ENCODE assay signal across 8 cellular contexts in the genomic region with DNA sequence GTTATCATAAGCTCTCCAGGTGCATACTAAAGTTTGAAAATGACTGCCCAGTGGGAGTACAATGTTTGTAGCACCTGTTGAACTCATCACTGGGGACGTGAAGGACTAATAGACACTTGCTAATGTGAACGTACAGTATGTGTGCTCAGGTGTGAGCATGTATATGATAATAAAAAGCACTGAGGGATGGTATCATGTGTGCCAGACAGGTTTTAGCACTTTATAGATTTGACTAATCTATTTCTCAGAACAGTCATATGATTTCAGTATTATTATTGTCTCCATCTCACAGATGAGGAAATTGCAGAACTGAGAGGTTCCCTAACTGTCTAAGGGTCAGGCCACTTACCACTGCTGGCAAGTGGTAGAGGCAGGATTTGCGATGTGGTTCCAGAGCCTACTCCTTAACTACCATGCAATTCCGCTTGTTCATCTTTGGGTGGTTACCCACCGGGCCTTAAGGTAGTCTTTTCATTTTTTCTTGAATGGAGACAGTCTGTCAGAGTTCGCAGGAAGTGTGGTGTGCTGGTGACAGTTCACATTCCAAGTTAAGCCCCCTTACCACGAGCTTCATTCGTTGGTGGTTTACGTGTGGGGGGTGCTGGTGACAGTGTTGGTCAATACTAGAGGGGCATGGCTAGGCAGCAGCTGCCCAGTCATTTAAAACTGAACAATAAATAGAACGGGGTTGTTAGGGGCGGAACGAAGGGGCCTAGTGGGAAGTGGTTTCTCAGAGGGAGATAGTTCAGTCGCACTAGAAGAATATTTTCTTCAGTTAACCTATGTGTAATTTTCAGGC. TPM values are rescaled to one million over a fixed set of nuclear protein-coding genes. Genes with fewer than 3 reads are reported as not detected.
DNase-seq lines count a peak whose midpoint lies in the region; ATAC-seq, FAIRE-seq and TF ChIP-seq lines count a peak whose summit lies in the region.

No MANE protein-coding gene starts in this region.

- H3K4me1 Mint-ChIP-seq in activated CD8-positive, alpha-beta memory T cell treated with anti-CD3 and anti-CD28 coated beads, Interleukin-2, amount 10 ng/mL, durations not matched to agents 7 days and 5 days: peaks cover 62% of the 10 kb centered on the region
- H3K4me1 Mint-ChIP-seq in stimulated activated naive CD8-positive, alpha-beta T cell treated with anti-CD3 and anti-CD28 coated beads, Interleukin-15, Interleukin-2, amounts not matched to agents 100 ng/mL and 50 ng/mL, for 24 hours (ENCODE audit: low read depth): peaks cover 92% of the 10 kb centered on the region
- H3K4me1 Mint-ChIP-seq in WTC11: peaks cover 90% of the 10 kb centered on the region

- H3K4me3 Mint-ChIP-seq in activated CD8-positive, alpha-beta memory T cell treated with anti-CD3 and anti-CD28 coated beads, Interleukin-2, amount 10 ng/mL, durations not matched to agents 7 days and 5 days: no peak overlapping the region
- peak overlapping the region; percentile 49 for H3K4me3 Mint-ChIP-seq in stimulated activated naive CD8-positive, alpha-beta T cell treated with anti-CD3 and anti-CD28 coated beads, Interleukin-15, Interleukin-2, amounts not matched to agents 100 ng/mL and 50 ng/mL, for 24 hours
- H3K4me3 Mint-ChIP-seq in WTC11: no peak overlapping the region

- no peak for TF ChIP-seq CTCF in WTC11 (IDR thresholded peaks at IDR 0.05)

- DNase-seq in AML-193 (lab: John Stamatoyannopoulos, UW): peak; percentile 26 to 47
- DNase-seq in GM19239 (ENCODE audit: insufficient read length, low spot score): no peak
- peak; percentile 46 for DNase-seq in activated CD8-positive, alpha-beta memory T cell treated with anti-CD3 and anti-CD28 coated beads, Interleukin-2, amount 10 ng/mL, durations not matched to agents 7 days and 5 days
- no peak for DNase-seq in HuH-7.5 (ENCODE audit: low spot score)
- no peak for DNase-seq in WTC11 (ENCODE audit: low spot score)
- DNase-seq in NCI-H226: no peak

- no peaks in the 10 kb centered on the region for H3K27me3 Mint-ChIP-seq in activated CD8-positive, alpha-beta memory T cell treated with anti-CD3 and anti-CD28 coated beads, Interleukin-2, amount 10 ng/mL, durations not matched to agents 7 days and 5 days
- H3K27me3 Mint-ChIP-seq in stimulated activated naive CD8-positive, alpha-beta T cell treated with anti-CD3 and anti-CD28 coated beads, Interleukin-15, Interleukin-2, amounts not matched to agents 100 ng/mL and 50 ng/mL, for 24 hours: no peaks in the 10 kb centered on the region
- H3K27me3 Mint-ChIP-seq in WTC11 (ENCODE audit: low read depth): no peaks in the 10 kb centered on the region

- H3K36me3 Mint-ChIP-seq in activated CD8-positive, alpha-beta memory T cell treated with anti-CD3 and anti-CD28 coated beads, Interleukin-2, amount 10 ng/mL, durations not matched to agents 7 days and 5 days: peaks cover 6% of the 10 kb centered on the region
- peaks cover 27% of the 10 kb centered on the region for H3K36me3 Mint-ChIP-seq in stimulated activated naive CD8-positive, alpha-beta T cell treated with anti-CD3 and anti-CD28 coated beads, Interleukin-15, Interleukin-2, amounts not matched to agents 100 ng/mL and 50 ng/mL, for 24 hours (ENCODE audit: low read depth)
- no peaks in the 10 kb centered on the region for H3K36me3 Mint-ChIP-seq in WTC11

- ATAC-seq in HG03159 (IDR thresholded peaks at IDR 0.05; ENCODE audit: unreplicated experiment): peak; percentile 74
- peak; percentile 53 for ATAC-seq in activated CD8-positive, alpha-beta memory T cell treated with anti-CD3 and anti-CD28 coated beads, Interleukin-2, amount 10 ng/mL, durations not matched to agents 7 days and 5 days
- no peak for ATAC-seq in WTC11

- CTCF ChIA-PET in activated CD8-positive, alpha-beta memory T cell treated with anti-CD3 and anti-CD28 coated beads, Interleukin-2, amount 10 ng/mL, durations not matched to agents 7 days and 5 days (lab: Charles Lee): interaction anchor here (0.8 to 1.2 kb wide), 2 partner anchors 10 to 48 kb away, joined by 3 read pairs; no protein-coding TSS in a partner anchor
- CTCF ChIA-PET in WTC11 (lab: Charles Lee): interaction anchor here (1.4 kb wide), 1 partner anchor 458 kb away, joined by 3 read pairs; no protein-coding TSS in a partner anchor

- POLR2A ChIA-PET in WTC11 (lab: Charles Lee): interaction anchor here (0.6 kb wide), 1 partner anchor 72 kb away, joined by 3 read pairs; no protein-coding TSS in a partner anchor

- H3K9me3 Mint-ChIP-seq in activated CD8-positive, alpha-beta memory T cell treated with anti-CD3 and anti-CD28 coated beads, Interleukin-2, amount 10 ng/mL, durations not matched to agents 7 days and 5 days (ENCODE audit: low read depth): no peaks in the 10 kb centered on the region
- no peaks in the 10 kb centered on the region for H3K9me3 Mint-ChIP-seq in stimulated activated naive CD8-positive, alpha-beta T cell treated with anti-CD3 and anti-CD28 coated beads, Interleukin-15, Interleukin-2, amounts not matched to agents 100 ng/mL and 50 ng/mL, for 24 hours
- H3K9me3 Mint-ChIP-seq in WTC11: no peaks in the 10 kb centered on the region

- FAIRE-seq in GM19239 (lab: Jason Lieb, UNC): peak; percentile 79

- H3K27ac Mint-ChIP-seq in activated CD8-positive, alpha-beta memory T cell treated with anti-CD3 and anti-CD28 coated beads, Interleukin-2, amount 10 ng/mL, durations not matched to agents 7 days and 5 days: peak overlapping the region; percentile 68
- H3K27ac Mint-ChIP-seq in stimulated activated naive CD8-positive, alpha-beta T cell treated with anti-CD3 and anti-CD28 coated beads, Interleukin-15, Interleukin-2, amounts not matched to agents 100 ng/mL and 50 ng/mL, for 24 hours: peak overlapping the region; percentile 91
- H3K27ac Mint-ChIP-seq in WTC11: no peak overlapping the region

TF ChIP-seq in WTC11, 78 proteins besides CTCF, POLR2A, EP300 and RAD21 (continues in another document):
- TF ChIP-seq NFE2L1 (CRISPR knock-in tag; IDR thresholded peaks at IDR 0.05) (no peak), MYBL2 (CRISPR knock-in tag; IDR thresholded peaks at IDR 0.05) (no peak), TP53 (CRISPR knock-in tag; IDR thresholded peaks at IDR 0.05) (no peak), ZNF396 (CRISPR knock-in tag; IDR thresholded peaks at IDR 0.05; ENCODE audit: borderline replicate concordance) (no peak), ELF4 (CRISPR knock-in tag; IDR thresholded peaks at IDR 0.05; ENCODE audit: low read depth) (no peak), JUN (CRISPR knock-in tag; IDR thresholded peaks at IDR 0.05) (no peak), PRRX2 (CRISPR knock-in tag; IDR thresholded peaks at IDR 0.05) (no peak)
- TF ChIP-seq, protein P1, sequence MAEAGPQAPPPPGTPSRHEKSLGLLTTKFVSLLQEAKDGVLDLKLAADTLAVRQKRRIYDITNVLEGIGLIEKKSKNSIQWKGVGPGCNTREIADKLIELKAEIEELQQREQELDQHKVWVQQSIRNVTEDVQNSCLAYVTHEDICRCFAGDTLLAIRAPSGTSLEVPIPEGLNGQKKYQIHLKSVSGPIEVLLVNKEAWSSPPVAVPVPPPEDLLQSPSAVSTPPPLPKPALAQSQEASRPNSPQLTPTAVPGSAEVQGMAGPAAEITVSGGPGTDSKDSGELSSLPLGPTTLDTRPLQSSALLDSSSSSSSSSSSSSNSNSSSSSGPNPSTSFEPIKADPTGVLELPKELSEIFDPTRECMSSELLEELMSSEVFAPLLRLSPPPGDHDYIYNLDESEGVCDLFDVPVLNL (CRISPR knock-in tag; IDR thresholded peaks at IDR 0.05; ENCODE audit: borderline replicate concordance, low read depth): no peak
- TF ChIP-seq, protein P2, sequence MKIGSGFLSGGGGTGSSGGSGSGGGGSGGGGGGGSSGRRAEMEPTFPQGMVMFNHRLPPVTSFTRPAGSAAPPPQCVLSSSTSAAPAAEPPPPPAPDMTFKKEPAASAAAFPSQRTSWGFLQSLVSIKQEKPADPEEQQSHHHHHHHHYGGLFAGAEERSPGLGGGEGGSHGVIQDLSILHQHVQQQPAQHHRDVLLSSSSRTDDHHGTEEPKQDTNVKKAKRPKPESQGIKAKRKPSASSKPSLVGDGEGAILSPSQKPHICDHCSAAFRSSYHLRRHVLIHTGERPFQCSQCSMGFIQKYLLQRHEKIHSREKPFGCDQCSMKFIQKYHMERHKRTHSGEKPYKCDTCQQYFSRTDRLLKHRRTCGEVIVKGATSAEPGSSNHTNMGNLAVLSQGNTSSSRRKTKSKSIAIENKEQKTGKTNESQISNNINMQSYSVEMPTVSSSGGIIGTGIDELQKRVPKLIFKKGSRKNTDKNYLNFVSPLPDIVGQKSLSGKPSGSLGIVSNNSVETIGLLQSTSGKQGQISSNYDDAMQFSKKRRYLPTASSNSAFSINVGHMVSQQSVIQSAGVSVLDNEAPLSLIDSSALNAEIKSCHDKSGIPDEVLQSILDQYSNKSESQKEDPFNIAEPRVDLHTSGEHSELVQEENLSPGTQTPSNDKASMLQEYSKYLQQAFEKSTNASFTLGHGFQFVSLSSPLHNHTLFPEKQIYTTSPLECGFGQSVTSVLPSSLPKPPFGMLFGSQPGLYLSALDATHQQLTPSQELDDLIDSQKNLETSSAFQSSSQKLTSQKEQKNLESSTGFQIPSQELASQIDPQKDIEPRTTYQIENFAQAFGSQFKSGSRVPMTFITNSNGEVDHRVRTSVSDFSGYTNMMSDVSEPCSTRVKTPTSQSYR (CRISPR knock-in tag; IDR thresholded peaks at IDR 0.05): no peak
- TF ChIP-seq, protein P3, sequence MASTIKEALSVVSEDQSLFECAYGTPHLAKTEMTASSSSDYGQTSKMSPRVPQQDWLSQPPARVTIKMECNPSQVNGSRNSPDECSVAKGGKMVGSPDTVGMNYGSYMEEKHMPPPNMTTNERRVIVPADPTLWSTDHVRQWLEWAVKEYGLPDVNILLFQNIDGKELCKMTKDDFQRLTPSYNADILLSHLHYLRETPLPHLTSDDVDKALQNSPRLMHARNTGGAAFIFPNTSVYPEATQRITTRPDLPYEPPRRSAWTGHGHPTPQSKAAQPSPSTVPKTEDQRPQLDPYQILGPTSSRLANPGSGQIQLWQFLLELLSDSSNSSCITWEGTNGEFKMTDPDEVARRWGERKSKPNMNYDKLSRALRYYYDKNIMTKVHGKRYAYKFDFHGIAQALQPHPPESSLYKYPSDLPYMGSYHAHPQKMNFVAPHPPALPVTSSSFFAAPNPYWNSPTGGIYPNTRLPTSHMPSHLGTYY (CRISPR knock-in tag; IDR thresholded peaks at IDR 0.05): no peak
- TF ChIP-seq, protein P4, sequence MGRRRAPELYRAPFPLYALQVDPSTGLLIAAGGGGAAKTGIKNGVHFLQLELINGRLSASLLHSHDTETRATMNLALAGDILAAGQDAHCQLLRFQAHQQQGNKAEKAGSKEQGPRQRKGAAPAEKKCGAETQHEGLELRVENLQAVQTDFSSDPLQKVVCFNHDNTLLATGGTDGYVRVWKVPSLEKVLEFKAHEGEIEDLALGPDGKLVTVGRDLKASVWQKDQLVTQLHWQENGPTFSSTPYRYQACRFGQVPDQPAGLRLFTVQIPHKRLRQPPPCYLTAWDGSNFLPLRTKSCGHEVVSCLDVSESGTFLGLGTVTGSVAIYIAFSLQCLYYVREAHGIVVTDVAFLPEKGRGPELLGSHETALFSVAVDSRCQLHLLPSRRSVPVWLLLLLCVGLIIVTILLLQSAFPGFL (CRISPR knock-in tag; IDR thresholded peaks at IDR 0.05; ENCODE audit: borderline replicate concordance): no peak

RNA-seq across cellular contexts. Expression of a gene that starts 46.8 kb away (rescaled TPM):
- 10 to 100 TPM; 20.6 to 24.6 TPM for total RNA-seq in activated CD8-positive, alpha-beta memory T cell treated with anti-CD3 and anti-CD28 coated beads, Interleukin-2, amount 10 ng/mL, durations not matched to agents 7 days and 5 days
- total RNA-seq in WTC11 (2021): 38.5 to 39.4 TPM (median 39.4 TPM) in 3 replicates

Comparison
In these comparisons a context has a peak if more than half of its experiments do, and no peak if none do; other contexts are left out.
1. DNase-seq: peak in AML-193 (2 of 2) and activated CD8-positive, alpha-beta memory T cell treated with anti-CD3 and anti-CD28 coated beads, Interleukin-2, amount 10 ng/mL, durations not matched to agents 7 days and 5 days (single experiment); none in GM19239 (single experiment), HuH-7.5 (single experiment), WTC11 (single experiment) and NCI-H226 (single experiment).